8 cellular contexts compared by ENCODE assay signal in genomic region chr12:64780531-64781373, GRCh38. TPM values are rescaled to one million over a fixed set of nuclear protein-coding genes. Genes with fewer than 3 reads are reported as not detected.
DNase-seq lines count a peak whose midpoint lies in the region; ATAC-seq, FAIRE-seq and TF ChIP-seq lines count a peak whose summit lies in the region.

No MANE protein-coding gene starts in this region.

- peak overlapping the region; percentile 29; the same call in 1 of the 2 replicates for H2AFZ ChIP-seq in SK-N-SH (ENCODE audit: low read depth)

- 6% methylated on average over 31 of the region's 113 CpGs for WGBS in SK-N-SH (ENCODE audit: low lambda C conversion rate)
- WGBS in lung, 2 donors, result 1% methylated on average over 25 to 113 of the region's 113 CpGs
- 1 to 2% methylated on average over 23 to 86 of the region's 113 CpGs for WGBS in testis, 2 donors

- POLR2A ChIA-PET in SK-N-SH (lab: Yijun Ruan, JAX), result no interaction called here

- TF ChIP-seq RAD21 in SK-N-SH (IDR thresholded peaks at IDR 0.05; ENCODE audit: low read length), result no peak

- TF ChIP-seq CTCF in SK-N-SH (IDR thresholded peaks at IDR 0.05) (no peak), lung (IDR thresholded peaks at IDR 0.05; ENCODE audit: control extremely low read depth, extremely low read depth) (no peak), testis (IDR thresholded peaks at IDR 0.05) (no peak)

- peaks cover 60% of the 10 kb centered on the region for H3K27me3 Mint-ChIP-seq in dendritic cell treated with granulocyte-macrophage colony-stimulating factor and Interleukin-4, amounts not matched to agents 40 ng/mL and 50 ng/mL, for 4 days

- DNase-seq in GM12891 (ENCODE audit: insufficient read length, low spot score), result peak; percentile 30
- DNase-seq in SK-N-SH, result peak; percentile 81
- peak; percentile 74 for DNase-seq in lung (ENCODE audit: low spot score)
- DNase-seq in testis, result peak; percentile 63
- DNase-seq in AML-193 (lab: John Stamatoyannopoulos, UW), result no peak
- no peak for DNase-seq in EL

- H3K27me3 ChIP-seq in SK-N-SH (ENCODE audit: insufficient read depth) (peaks cover 55% of the 10 kb centered on the region), lung (ENCODE audit: control insufficient read depth, insufficient read depth) (no peaks in the 10 kb centered on the region), testis (no peaks in the 10 kb centered on the region)

- no peaks in the 10 kb centered on the region for H3K79me2 ChIP-seq in SK-N-SH (ENCODE audit: insufficient read depth)

- H3F3A ChIP-seq in SK-N-SH (replicated peaks; ENCODE audit: insufficient read depth), result no peaks in the 10 kb centered on the region

- H3K9me3 ChIP-seq in SK-N-SH (peaks cover 5% of the 10 kb centered on the region), lung (ENCODE audit: control insufficient read depth in 2 of 2, insufficient read depth in 1 of 2, low read length in 1 of 2) (peaks cover 0 to 2% of the 10 kb centered on the region in 2 donors), testis (no peaks in the 10 kb centered on the region)

- intact Hi-C loops in dendritic cell treated with granulocyte-macrophage colony-stimulating factor and Interleukin-4, amounts not matched to agents 40 ng/mL and 50 ng/mL, for 4 days (cut with micrococcal nuclease), result no loop called here
- intact Hi-C loops in testis (cut with DNase I; ENCODE audit: low total_unique reads), result no loop called here

- H3K4me1 ChIP-seq in SK-N-SH (ENCODE audit: control insufficient read depth in 1 of 2, insufficient read depth in 2 of 2, low read depth in 1 of 2, low read length in 1 of 2) (peaks cover 0 to 7% of the 10 kb centered on the region in 2 experiments; a peak in 1 of 4 replicates), lung (ENCODE audit: control insufficient read depth in 2 of 2, insufficient read depth in 2 of 2, low read length in 2 of 2) (peaks cover 0 to 3% of the 10 kb centered on the region in 2 donors), testis (no peaks in the 10 kb centered on the region)

- H3K27ac Mint-ChIP-seq in dendritic cell treated with granulocyte-macrophage colony-stimulating factor and Interleukin-4, amounts not matched to agents 40 ng/mL and 50 ng/mL, for 4 days, result peak overlapping the region; percentile 72

- H3K36me3 ChIP-seq in SK-N-SH (replicated peaks in 1 of 2; ENCODE audit: control insufficient read depth in 1 of 2, insufficient read depth in 2 of 2, low read length in 1 of 2) (no peaks in the 10 kb centered on the region), lung (ENCODE audit: control insufficient read depth in 2 of 2, insufficient read depth in 2 of 2, low read length in 2 of 2) (peaks cover 0 to under 1% of the 10 kb centered on the region in 2 donors), testis (ENCODE audit: low read depth, missing control alignments) (no peaks in the 10 kb centered on the region)

- peaks cover 22% of the 10 kb centered on the region for H3K4me1 Mint-ChIP-seq in dendritic cell treated with granulocyte-macrophage colony-stimulating factor and Interleukin-4, amounts not matched to agents 40 ng/mL and 50 ng/mL, for 4 days (ENCODE audit: low read depth)

- H3K4me3 Mint-ChIP-seq in dendritic cell treated with granulocyte-macrophage colony-stimulating factor and Interleukin-4, amounts not matched to agents 40 ng/mL and 50 ng/mL, for 4 days, result peak overlapping the region; percentile 74

- no peak for FAIRE-seq in GM12891 (lab: Jason Lieb, UNC)

- H3K9me2 ChIP-seq in SK-N-SH, result no peaks in the 10 kb centered on the region

- H3K4me3 ChIP-seq in SK-N-SH (ENCODE audit: low read depth in 2 of 2, low read length in 1 of 2), result peak overlapping the region in 1 of 2 experiments; percentile 41; a peak in 3 of 4 replicates
- peak overlapping the region; percentile 62 for H3K4me3 ChIP-seq in lung
- peak overlapping the region; percentile 61 to 63 for H3K4me3 ChIP-seq in testis

- H3K9me3 Mint-ChIP-seq in dendritic cell treated with granulocyte-macrophage colony-stimulating factor and Interleukin-4, amounts not matched to agents 40 ng/mL and 50 ng/mL, for 4 days, result peaks cover 7% of the 10 kb centered on the region

- no peaks in the 10 kb centered on the region for H3K36me3 Mint-ChIP-seq in dendritic cell treated with granulocyte-macrophage colony-stimulating factor and Interleukin-4, amounts not matched to agents 40 ng/mL and 50 ng/mL, for 4 days (ENCODE audit: low read depth)

- H4K20me1 ChIP-seq in SK-N-SH (ENCODE audit: insufficient read depth), result no peaks in the 10 kb centered on the region

- peak; percentile 57 for ATAC-seq in HG03354 (IDR thresholded peaks at IDR 0.05; ENCODE audit: poor library complexity, severe bottlenecking, unreplicated experiment)
- ATAC-seq in lung (ENCODE audit: insufficient read depth, low FRiP score), result peak; percentile 71

- H3K27ac ChIP-seq in SK-N-SH (ENCODE audit: low read depth in 2 of 2, low read length in 1 of 2), result no peak overlapping the region
- H3K27ac ChIP-seq in lung (ENCODE audit: low read depth in 1 of 2, low read length in 1 of 2), result peak overlapping the region in 1 of 2 donors; percentile 43
- peak overlapping the region; percentile 36 to 55 for H3K27ac ChIP-seq in testis

- no peak overlapping the region for H3K9ac ChIP-seq in SK-N-SH

- CTCF ChIA-PET in SK-N-SH (lab: Yijun Ruan, JAX), result interaction anchor here (0.6 to 4.1 kb wide), 10 partner anchors 15 to 127 kb away, joined by 3 to 38 read pairs (median 3); no protein-coding TSS in a partner anchor

- no peak for TF ChIP-seq POLR2A in GM12891 (IDR thresholded peaks at IDR 0.05; ENCODE audit: low read depth, low read length)
- TF ChIP-seq POLR2A in testis (IDR thresholded peaks at IDR 0.05), result no peak

- no peak for TF ChIP-seq EP300 in SK-N-SH (IDR thresholded peaks at IDR 0.05; ENCODE audit: borderline replicate concordance in 1 of 2, low read depth in 1 of 2, low read length in 1 of 2)

- H3K4me2 ChIP-seq in SK-N-SH, result peak overlapping the region; percentile 50; the same call in 1 of the 2 replicates

TF ChIP-seq in GM12891, 5 proteins besides CTCF, POLR2A, EP300 and RAD21:
- TF ChIP-seq TAF1 (IDR thresholded peaks at IDR 0.05; ENCODE audit: low read depth, low read length) (no peak), POU2F2 (IDR thresholded peaks at IDR 0.05; ENCODE audit: low read depth, low read length) (no peak), PAX5 (IDR thresholded peaks at IDR 0.05; ENCODE audit: insufficient read depth, low read length, severe bottlenecking) (no peak), SPI1 (IDR thresholded peaks at IDR 0.05; ENCODE audit: low read depth, low read length) (no peak), POLR2AphosphoS5 (IDR thresholded peaks at IDR 0.05; ENCODE audit: low read depth, low read length) (no peak)

TF ChIP-seq in SK-N-SH, 30 proteins besides CTCF, POLR2A, EP300 and RAD21:
- TF ChIP-seq ELF1 (IDR thresholded peaks at IDR 0.05), result no peak
- no peak for TF ChIP-seq NFIC (IDR thresholded peaks at IDR 0.05; ENCODE audit: borderline replicate concordance)
- no peak for TF ChIP-seq GATA2 (CRISPR knock-in tag; IDR thresholded peaks at IDR 0.05)
- TF ChIP-seq EZH2phosphoT487 (IDR thresholded peaks at IDR 0.05; ENCODE audit: borderline replicate concordance, low read depth), result peak; percentile 26; the same call in 1 of the 2 replicates
TF ChIP-seq in SK-N-SH: peak in this region for 1.

RNA-seq across cellular contexts. Expression of gene GNS, which starts 21.5 kb away (rescaled TPM):
- polyA plus RNA-seq in GM12891 (2012; ENCODE audit: low read depth, missing spikeins), result 10.2 TPM
- polyA plus RNA-seq in SK-N-SH (2012; rRNA removed) (74.8 and 93.8 TPM in 2 replicates), lung (100 to 1,000 TPM in 1 of 2 donors, 10 to 100 TPM in 1; 27.6 to 128 TPM), testis (ENCODE audit: insufficient read depth, low read depth, low replicate concordance) (84.2 TPM)
- polyA plus RNA-seq in SK-N-SH (2012; cell fraction: cytosol; rRNA removed), result 80.0 and 89.4 TPM in 2 replicates
- 32.3 and 61.5 TPM in 2 replicates for polyA plus RNA-seq in SK-N-SH (2012; cell fraction: nucleus; rRNA removed)
- total RNA-seq in lung (100 to 1,000 TPM; 149 TPM), testis (10 to 100 TPM; 52.4 to 87.9 TPM)

RNA-seq across cellular contexts. Expression of gene TBC1D30, which starts 43.7 kb away (rescaled TPM):
- 2.1 TPM for polyA plus RNA-seq in GM12891 (2012; ENCODE audit: low read depth, missing spikeins)
- 0.23 and 0.29 TPM in 2 replicates for polyA plus RNA-seq in SK-N-SH (2012; rRNA removed)
- 0.15 and 0.21 TPM in 2 replicates for polyA plus RNA-seq in SK-N-SH (2012; cell fraction: cytosol; rRNA removed)
- polyA plus RNA-seq in SK-N-SH (2012; cell fraction: nucleus; rRNA removed), result 0.55 and 1.0 TPM in 2 replicates
- total RNA-seq in lung, result 10 to 100 TPM; 11.0 to 15.7 TPM
- polyA plus RNA-seq in lung, result 1 to 10 TPM; 3.3 to 9.3 TPM
- 1 to 10 TPM; 8.3 to 8.7 TPM for total RNA-seq in testis
- 7.0 TPM for polyA plus RNA-seq in testis (ENCODE audit: insufficient read depth, low read depth, low replicate concordance)

Comparison
In these comparisons a context has a peak if more than half of its experiments do, and no peak if none do; other contexts are left out.
1. DNase-seq: peak in GM12891 (single experiment), SK-N-SH (single experiment), lung (single experiment) and testis (single experiment); none in AML-193 (0 of 2) and EL (single experiment).
2. H3K27ac ChIP-seq: peak in testis (2 of 2); none in SK-N-SH (0 of 2).